ENCODE assay signal across 23 cellular contexts in the genomic region with DNA sequence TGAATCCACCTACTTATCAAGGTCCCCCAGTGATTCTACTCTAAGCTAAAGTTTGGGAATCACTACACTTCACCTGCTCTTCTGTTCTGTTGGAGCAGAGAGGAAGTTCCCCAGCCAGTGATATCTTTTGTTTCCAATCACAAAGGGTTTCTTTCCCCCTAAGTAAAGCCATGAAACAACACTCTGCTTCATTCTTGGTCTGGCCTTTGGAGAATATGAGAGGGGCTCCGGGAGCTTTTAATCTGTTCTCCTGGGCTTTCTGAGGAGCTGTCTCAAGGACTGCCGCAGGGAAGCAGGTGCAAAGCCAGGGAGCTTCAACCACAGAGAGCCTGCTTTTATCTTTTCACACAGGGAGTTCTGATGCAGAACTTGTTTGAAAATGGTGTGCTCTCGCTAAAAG. TPM values are rescaled to one million over a fixed set of nuclear protein-coding genes. Genes with fewer than 3 reads are reported as not detected.
"Had no signal": no experiment of that assay in that cellular context is flagged by ENCODE, and none has a peak within 500 bp of the region (broad histone marks: within the 10 kb centered on the region; RNA-seq: fewer than 3 reads in every experiment).

No MANE protein-coding gene starts in this region.

- H3K27ac ChIP-seq: cardiac muscle cell, epithelial cell of prostate, foreskin keratinocyte, prostate gland, tibial artery had no signal

- ATAC-seq: activated CD4-positive, alpha-beta T cell treated with anti-CD3 and anti-CD28 coated beads for 36 hours; activated CD8-positive, alpha-beta memory T cell treated with anti-CD3 and anti-CD28 coated beads, Interleukin-2, amount 10 ng/mL, durations not matched to agents 7 days and 5 days; foreskin keratinocyte; left ventricle myocardium superior; right cardiac atrium had no signal

- H3K27me3 ChIP-seq: foreskin keratinocyte, tibial artery had no signal

- H3K4me3 ChIP-seq: cardiac muscle cell, prostate gland, tibial artery had no signal

- H3K4me1 ChIP-seq: prostate gland, tibial artery had no signal

- DNase-seq: activated CD4-positive, alpha-beta memory T cell treated with anti-CD3 and anti-CD28 coated beads, Interleukin-2, amount 10 ng/mL, durations not matched to agents 7 days and 5 days; activated CD4-positive, alpha-beta T cell treated with anti-CD3 and anti-CD28 coated beads for 36 hours; activated CD8-positive, alpha-beta memory T cell treated with anti-CD3 and anti-CD28 coated beads, Interleukin-2, amount 10 ng/mL, durations not matched to agents 7 days and 5 days; activated naive CD4-positive, alpha-beta T cell; activated naive CD8-positive, alpha-beta T cell treated with anti-CD3 and anti-CD28 coated beads for 36 hours; amniotic stem cell; foreskin keratinocyte; hypothalamus; kidney glomerular epithelial cell; left ventricle myocardium superior; right cardiac atrium; stimulated activated CD4-positive, alpha-beta T cell treated with anti-CD3 and anti-CD28 coated beads, Interleukin-2, amount 100 ng/mL, for 24 hours; stimulated activated naive CD4-positive, alpha-beta T cell treated with Interleukin-2 at 50 U/mL for 16 hours; substantia nigra had no signal

- H3K36me3 ChIP-seq: cardiac muscle cell, prostate gland, tibial artery had no signal

- H3K9me3 ChIP-seq: prostate gland, tibial artery had no signal

RNA-seq across cellular contexts. Expression of a gene that starts 10.1 kb away (rescaled TPM):
- total RNA-seq: activated CD4-positive, alpha-beta memory T cell treated with anti-CD3 and anti-CD28 coated beads, Interleukin-2, amount 10 ng/mL, durations not matched to agents 7 days and 5 days; activated CD4-positive, alpha-beta T cell treated with anti-CD3 and anti-CD28 coated beads for 36 hours; activated CD8-positive, alpha-beta memory T cell treated with anti-CD3 and anti-CD28 coated beads, Interleukin-2, amount 10 ng/mL, durations not matched to agents 7 days and 5 days; activated naive CD8-positive, alpha-beta T cell treated with anti-CD3 and anti-CD28 coated beads for 36 hours; cardiac muscle cell; dermis microvascular lymphatic vessel endothelial cell; left ventricle myocardium superior; osteoblast; prostate gland; right cardiac atrium; skeletal muscle tissue; urinary bladder had no signal
- polyA plus RNA-seq: cardiac muscle cell, neural cell, right cardiac atrium, urinary bladder had no signal

RNA-seq across cellular contexts. Expression of a gene that starts 18.7 kb away (rescaled TPM):
- total RNA-seq: activated CD4-positive, alpha-beta memory T cell treated with anti-CD3 and anti-CD28 coated beads, Interleukin-2, amount 10 ng/mL, durations not matched to agents 7 days and 5 days; activated CD8-positive, alpha-beta memory T cell treated with anti-CD3 and anti-CD28 coated beads, Interleukin-2, amount 10 ng/mL, durations not matched to agents 7 days and 5 days; dermis microvascular lymphatic vessel endothelial cell had no signal
